ENCODE assay signal across 1 cellular context in the genomic region with DNA sequence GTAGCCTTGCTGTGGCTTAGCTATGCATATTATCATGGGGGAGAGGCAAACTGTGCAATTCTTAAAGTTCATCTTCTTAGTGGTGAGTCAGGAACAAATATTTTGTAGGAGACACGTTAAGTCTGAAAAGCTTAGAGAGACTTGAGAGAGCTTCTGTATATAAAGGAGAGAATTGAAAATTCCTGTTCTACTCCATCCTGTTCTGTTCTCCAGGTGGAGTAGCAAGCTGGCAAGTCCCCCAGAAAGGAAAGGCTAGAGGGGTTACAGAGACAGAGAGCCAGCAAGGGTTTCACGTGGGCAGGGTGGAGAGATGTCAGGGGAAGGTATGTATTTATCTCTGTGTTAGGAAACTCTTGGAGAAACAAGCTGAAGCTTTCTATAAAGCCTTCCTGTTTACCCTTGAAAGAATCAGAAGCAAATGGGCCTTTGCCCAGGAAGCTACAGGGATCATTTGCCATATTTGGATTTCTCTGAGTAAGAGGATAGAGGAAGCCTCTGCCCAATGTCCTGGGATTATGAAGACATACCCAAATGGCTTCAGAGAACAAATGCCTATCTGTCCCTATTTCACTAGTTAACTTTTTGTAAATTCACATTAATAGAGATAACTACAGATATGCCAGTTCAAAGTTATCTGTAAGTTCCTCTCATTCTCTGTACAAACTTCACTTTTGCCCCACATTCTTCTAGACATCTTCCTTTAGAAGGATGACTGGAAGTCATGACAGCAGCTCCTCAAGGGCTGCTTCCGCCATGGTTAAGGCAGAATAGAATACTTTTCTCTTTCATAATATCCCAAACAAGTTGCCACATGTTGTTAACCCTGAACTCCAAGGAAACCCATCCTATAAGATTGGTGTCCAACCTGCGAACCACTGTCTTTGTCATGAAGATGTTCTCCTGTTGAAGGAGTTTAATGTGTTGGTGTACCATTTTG.
TF ChIP-seq lines count a peak whose summit lies in the region.

No MANE protein-coding gene starts in this region.

TF ChIP-seq in HepG2, 621 proteins besides CTCF, POLR2A, EP300 and RAD21 (continued from another document and continues in another):
- TF ChIP-seq, protein P1, sequence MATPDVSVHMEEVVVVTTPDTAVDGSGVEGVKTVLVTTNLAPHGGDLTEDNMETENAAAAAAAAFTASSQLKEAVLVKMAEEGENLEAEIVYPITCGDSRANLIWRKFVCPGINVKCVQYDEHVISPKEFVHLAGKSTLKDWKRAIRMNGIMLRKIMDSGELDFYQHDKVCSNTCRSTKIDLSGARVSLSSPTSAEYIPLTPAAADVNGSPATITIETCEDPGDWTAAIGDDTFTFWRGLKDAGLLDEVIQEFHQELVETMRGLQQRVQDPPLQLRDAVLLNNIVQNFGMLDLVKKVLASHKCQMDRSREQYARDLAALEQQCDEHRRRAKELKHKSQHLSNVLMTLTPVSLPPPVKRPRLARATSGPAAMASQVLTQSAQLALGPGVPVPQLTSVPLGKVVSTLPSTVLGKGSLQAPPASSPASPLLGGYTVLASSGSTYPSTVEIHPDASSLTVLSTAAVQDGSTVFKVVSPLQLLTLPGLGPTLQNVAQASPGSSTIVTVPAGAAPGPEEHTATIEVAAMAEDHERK (CRISPR knock-in tag; IDR thresholded peaks at IDR 0.05; ENCODE audit: low read depth), result no peak
- no peak for TF ChIP-seq NFYB (CRISPR knock-in tag; IDR thresholded peaks at IDR 0.05)
- 0 out of 2 replicates have a peak, but pooled peaks have one; percentile 45 for TF ChIP-seq HDAC1 (CRISPR knock-in tag; IDR thresholded peaks at IDR 0.05)
- TF ChIP-seq, protein P2, sequence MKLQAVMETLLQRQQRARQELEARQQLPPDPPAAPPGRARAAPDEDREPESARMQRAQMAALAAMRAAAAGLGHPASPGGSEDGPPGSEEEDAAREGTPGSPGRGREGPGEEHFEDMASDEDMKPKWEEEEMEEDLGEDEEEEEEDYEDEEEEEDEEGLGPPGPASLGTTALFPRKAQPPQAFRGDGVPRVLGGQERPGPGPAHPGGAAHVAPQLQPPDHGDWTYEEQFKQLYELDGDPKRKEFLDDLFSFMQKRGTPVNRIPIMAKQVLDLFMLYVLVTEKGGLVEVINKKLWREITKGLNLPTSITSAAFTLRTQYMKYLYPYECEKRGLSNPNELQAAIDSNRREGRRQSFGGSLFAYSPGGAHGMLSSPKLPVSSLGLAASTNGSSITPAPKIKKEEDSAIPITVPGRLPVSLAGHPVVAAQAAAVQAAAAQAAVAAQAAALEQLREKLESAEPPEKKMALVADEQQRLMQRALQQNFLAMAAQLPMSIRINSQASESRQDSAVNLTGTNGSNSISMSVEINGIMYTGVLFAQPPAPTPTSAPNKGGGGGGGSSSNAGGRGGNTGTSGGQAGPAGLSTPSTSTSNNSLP (IDR thresholded peaks at IDR 0.05; ENCODE audit: low read depth, low read length), result no peak; the same call in 1 of the 2 replicates
- no peak for TF ChIP-seq ZNF670 (CRISPR knock-in tag; IDR thresholded peaks at IDR 0.05; ENCODE audit: borderline replicate concordance)
- TF ChIP-seq MYC (CRISPR knock-in tag; IDR thresholded peaks at IDR 0.05; ENCODE audit: borderline replicate concordance), result no peak; the same call in 1 of the 2 replicates
- no peak for TF ChIP-seq HNRNPLL (IDR thresholded peaks at IDR 0.05; ENCODE audit: low read depth, low read length, poor library complexity, severe bottlenecking)
- TF ChIP-seq, protein P3, sequence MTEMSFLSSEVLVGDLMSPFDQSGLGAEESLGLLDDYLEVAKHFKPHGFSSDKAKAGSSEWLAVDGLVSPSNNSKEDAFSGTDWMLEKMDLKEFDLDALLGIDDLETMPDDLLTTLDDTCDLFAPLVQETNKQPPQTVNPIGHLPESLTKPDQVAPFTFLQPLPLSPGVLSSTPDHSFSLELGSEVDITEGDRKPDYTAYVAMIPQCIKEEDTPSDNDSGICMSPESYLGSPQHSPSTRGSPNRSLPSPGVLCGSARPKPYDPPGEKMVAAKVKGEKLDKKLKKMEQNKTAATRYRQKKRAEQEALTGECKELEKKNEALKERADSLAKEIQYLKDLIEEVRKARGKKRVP (CRISPR knock-in tag; IDR thresholded peaks at IDR 0.05), result no peak
- TF ChIP-seq ZNF138 (CRISPR knock-in tag; IDR thresholded peaks at IDR 0.05; ENCODE audit: low read depth), result no peak
- TF ChIP-seq, protein P4, sequence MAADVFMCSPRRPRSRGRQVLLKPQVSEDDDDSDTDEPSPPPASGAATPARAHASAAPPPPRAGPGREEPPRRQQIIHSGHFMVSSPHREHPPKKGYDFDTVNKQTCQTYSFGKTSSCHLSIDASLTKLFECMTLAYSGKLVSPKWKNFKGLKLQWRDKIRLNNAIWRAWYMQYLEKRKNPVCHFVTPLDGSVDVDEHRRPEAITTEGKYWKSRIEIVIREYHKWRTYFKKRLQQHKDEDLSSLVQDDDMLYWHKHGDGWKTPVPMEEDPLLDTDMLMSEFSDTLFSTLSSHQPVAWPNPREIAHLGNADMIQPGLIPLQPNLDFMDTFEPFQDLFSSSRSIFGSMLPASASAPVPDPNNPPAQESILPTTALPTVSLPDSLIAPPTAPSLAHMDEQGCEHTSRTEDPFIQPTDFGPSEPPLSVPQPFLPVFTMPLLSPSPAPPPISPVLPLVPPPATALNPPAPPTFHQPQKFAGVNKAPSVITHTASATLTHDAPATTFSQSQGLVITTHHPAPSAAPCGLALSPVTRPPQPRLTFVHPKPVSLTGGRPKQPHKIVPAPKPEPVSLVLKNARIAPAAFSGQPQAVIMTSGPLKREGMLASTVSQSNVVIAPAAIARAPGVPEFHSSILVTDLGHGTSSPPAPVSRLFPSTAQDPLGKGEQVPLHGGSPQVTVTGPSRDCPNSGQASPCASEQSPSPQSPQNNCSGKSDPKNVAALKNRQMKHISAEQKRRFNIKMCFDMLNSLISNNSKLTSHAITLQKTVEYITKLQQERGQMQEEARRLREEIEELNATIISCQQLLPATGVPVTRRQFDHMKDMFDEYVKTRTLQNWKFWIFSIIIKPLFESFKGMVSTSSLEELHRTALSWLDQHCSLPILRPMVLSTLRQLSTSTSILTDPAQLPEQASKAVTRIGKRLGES (CRISPR knock-in tag; IDR thresholded peaks at IDR 0.05; ENCODE audit: borderline replicate concordance), result no peak
- TF ChIP-seq, protein P5, sequence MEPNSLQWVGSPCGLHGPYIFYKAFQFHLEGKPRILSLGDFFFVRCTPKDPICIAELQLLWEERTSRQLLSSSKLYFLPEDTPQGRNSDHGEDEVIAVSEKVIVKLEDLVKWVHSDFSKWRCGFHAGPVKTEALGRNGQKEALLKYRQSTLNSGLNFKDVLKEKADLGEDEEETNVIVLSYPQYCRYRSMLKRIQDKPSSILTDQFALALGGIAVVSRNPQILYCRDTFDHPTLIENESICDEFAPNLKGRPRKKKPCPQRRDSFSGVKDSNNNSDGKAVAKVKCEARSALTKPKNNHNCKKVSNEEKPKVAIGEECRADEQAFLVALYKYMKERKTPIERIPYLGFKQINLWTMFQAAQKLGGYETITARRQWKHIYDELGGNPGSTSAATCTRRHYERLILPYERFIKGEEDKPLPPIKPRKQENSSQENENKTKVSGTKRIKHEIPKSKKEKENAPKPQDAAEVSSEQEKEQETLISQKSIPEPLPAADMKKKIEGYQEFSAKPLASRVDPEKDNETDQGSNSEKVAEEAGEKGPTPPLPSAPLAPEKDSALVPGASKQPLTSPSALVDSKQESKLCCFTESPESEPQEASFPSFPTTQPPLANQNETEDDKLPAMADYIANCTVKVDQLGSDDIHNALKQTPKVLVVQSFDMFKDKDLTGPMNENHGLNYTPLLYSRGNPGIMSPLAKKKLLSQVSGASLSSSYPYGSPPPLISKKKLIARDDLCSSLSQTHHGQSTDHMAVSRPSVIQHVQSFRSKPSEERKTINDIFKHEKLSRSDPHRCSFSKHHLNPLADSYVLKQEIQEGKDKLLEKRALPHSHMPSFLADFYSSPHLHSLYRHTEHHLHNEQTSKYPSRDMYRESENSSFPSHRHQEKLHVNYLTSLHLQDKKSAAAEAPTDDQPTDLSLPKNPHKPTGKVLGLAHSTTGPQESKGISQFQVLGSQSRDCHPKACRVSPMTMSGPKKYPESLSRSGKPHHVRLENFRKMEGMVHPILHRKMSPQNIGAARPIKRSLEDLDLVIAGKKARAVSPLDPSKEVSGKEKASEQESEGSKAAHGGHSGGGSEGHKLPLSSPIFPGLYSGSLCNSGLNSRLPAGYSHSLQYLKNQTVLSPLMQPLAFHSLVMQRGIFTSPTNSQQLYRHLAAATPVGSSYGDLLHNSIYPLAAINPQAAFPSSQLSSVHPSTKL (CRISPR knock-in tag; IDR thresholded peaks at IDR 0.05), result peak; percentile 92
- TF ChIP-seq YY1 (IDR thresholded peaks at IDR 0.05; ENCODE audit: insufficient read depth, insufficient replicate concordance, low read depth, low read length), result no peak
- TF ChIP-seq, protein P6, sequence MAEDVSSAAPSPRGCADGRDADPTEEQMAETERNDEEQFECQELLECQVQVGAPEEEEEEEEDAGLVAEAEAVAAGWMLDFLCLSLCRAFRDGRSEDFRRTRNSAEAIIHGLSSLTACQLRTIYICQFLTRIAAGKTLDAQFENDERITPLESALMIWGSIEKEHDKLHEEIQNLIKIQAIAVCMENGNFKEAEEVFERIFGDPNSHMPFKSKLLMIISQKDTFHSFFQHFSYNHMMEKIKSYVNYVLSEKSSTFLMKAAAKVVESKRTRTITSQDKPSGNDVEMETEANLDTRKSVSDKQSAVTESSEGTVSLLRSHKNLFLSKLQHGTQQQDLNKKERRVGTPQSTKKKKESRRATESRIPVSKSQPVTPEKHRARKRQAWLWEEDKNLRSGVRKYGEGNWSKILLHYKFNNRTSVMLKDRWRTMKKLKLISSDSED (CRISPR knock-in tag; IDR thresholded peaks at IDR 0.05), result no peak
- TF ChIP-seq, protein P7, sequence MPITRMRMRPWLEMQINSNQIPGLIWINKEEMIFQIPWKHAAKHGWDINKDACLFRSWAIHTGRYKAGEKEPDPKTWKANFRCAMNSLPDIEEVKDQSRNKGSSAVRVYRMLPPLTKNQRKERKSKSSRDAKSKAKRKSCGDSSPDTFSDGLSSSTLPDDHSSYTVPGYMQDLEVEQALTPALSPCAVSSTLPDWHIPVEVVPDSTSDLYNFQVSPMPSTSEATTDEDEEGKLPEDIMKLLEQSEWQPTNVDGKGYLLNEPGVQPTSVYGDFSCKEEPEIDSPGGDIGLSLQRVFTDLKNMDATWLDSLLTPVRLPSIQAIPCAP (CRISPR knock-in tag; IDR thresholded peaks at IDR 0.05; ENCODE audit: low read depth), result no peak
- TF ChIP-seq MEIS2 (CRISPR knock-in tag; IDR thresholded peaks at IDR 0.05), result peak; percentile 70; the same call in 1 of the 2 replicates
- TF ChIP-seq, protein P8, sequence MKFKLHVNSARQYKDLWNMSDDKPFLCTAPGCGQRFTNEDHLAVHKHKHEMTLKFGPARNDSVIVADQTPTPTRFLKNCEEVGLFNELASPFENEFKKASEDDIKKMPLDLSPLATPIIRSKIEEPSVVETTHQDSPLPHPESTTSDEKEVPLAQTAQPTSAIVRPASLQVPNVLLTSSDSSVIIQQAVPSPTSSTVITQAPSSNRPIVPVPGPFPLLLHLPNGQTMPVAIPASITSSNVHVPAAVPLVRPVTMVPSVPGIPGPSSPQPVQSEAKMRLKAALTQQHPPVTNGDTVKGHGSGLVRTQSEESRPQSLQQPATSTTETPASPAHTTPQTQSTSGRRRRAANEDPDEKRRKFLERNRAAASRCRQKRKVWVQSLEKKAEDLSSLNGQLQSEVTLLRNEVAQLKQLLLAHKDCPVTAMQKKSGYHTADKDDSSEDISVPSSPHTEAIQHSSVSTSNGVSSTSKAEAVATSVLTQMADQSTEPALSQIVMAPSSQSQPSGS (CRISPR knock-in tag; IDR thresholded peaks at IDR 0.05), result peak; percentile 56; the same call in 1 of the 2 replicates
- TF ChIP-seq MAZ (IDR thresholded peaks at IDR 0.05; ENCODE audit: borderline replicate concordance, low read depth, low read length), result no peak
- TF ChIP-seq MAZ (CRISPR knock-in tag; IDR thresholded peaks at IDR 0.05; ENCODE audit: low read depth), result no peak
- TF ChIP-seq, protein P9, sequence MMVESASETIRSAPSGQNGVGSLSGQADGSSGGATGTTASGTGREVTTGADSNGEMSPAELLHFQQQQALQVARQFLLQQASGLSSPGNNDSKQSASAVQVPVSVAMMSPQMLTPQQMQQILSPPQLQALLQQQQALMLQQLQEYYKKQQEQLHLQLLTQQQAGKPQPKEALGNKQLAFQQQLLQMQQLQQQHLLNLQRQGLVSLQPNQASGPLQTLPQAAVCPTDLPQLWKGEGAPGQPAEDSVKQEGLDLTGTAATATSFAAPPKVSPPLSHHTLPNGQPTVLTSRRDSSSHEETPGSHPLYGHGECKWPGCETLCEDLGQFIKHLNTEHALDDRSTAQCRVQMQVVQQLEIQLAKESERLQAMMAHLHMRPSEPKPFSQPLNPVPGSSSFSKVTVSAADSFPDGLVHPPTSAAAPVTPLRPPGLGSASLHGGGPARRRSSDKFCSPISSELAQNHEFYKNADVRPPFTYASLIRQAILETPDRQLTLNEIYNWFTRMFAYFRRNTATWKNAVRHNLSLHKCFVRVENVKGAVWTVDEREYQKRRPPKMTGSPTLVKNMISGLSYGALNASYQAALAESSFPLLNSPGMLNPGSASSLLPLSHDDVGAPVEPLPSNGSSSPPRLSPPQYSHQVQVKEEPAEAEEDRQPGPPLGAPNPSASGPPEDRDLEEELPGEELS (CRISPR knock-in tag; IDR thresholded peaks at IDR 0.05), result peak; percentile 94
- no peak for TF ChIP-seq IKZF4 (CRISPR knock-in tag; IDR thresholded peaks at IDR 0.05; ENCODE audit: borderline replicate concordance, low read depth, not compliant biosample characterization)
- TF ChIP-seq, protein P10, sequence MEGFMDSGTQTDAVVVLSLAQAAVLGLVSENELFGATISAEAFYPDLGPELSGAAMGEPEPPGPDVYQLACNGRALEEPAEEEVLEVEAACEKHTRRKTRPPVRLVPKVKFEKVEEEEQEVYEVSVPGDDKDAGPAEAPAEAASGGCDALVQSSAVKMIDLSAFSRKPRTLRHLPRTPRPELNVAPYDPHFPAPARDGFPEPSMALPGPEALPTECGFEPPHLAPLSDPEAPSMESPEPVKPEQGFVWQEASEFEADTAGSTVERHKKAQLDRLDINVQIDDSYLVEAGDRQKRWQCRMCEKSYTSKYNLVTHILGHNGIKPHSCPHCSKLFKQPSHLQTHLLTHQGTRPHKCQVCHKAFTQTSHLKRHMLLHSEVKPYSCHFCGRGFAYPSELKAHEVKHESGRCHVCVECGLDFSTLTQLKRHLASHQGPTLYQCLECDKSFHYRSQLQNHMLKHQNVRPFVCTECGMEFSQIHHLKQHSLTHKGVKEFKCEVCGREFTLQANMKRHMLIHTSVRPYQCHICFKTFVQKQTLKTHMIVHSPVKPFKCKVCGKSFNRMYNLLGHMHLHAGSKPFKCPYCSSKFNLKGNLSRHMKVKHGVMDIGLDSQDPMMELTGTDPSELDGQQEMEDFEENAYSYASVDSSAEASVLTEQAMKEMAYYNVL (CRISPR knock-in tag; IDR thresholded peaks at IDR 0.05; ENCODE audit: borderline replicate concordance), result peak; percentile 34; the same call in 1 of the 2 replicates
- TF ChIP-seq ATF7 (IDR thresholded peaks at IDR 0.05), result no peak
- TF ChIP-seq ATF7 (CRISPR knock-in tag; IDR thresholded peaks at IDR 0.05), result no peak
- TF ChIP-seq NFIC (IDR thresholded peaks at IDR 0.05; ENCODE audit: low read length), result peak; percentile 81; the same call in 1 of the 2 replicates
- TF ChIP-seq, protein P11, sequence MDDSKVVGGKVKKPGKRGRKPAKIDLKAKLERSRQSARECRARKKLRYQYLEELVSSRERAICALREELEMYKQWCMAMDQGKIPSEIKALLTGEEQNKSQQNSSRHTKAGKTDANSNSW (CRISPR knock-in tag; IDR thresholded peaks at IDR 0.05; ENCODE audit: borderline replicate concordance), result no peak
- TF ChIP-seq AHR (CRISPR knock-in tag; IDR thresholded peaks at IDR 0.05), result no peak
- TF ChIP-seq ZSCAN30 (CRISPR knock-in tag; IDR thresholded peaks at IDR 0.05), result no peak
- no peak for TF ChIP-seq ZNF563 (CRISPR knock-in tag; IDR thresholded peaks at IDR 0.05)
- no peak for TF ChIP-seq SNAI1 (CRISPR knock-in tag; IDR thresholded peaks at IDR 0.05; ENCODE audit: borderline replicate concordance)
- TF ChIP-seq PRMT3 (CRISPR knock-in tag; IDR thresholded peaks at IDR 0.05; ENCODE audit: borderline replicate concordance, low read depth), result no peak
- no peak for TF ChIP-seq TOE1 (CRISPR knock-in tag; IDR thresholded peaks at IDR 0.05)
- no peak for TF ChIP-seq JUN (CRISPR knock-in tag; IDR thresholded peaks at IDR 0.05)
- TF ChIP-seq FOXP1 (IDR thresholded peaks at IDR 0.05), result no peak
- TF ChIP-seq FOXP1 (CRISPR knock-in tag; IDR thresholded peaks at IDR 0.05), result peak; percentile 92
